In genomic region chr12:46208370-46208769, GRCh38 we compare ENCODE assay signal across 15 cellular contexts.
DNase-seq lines count a peak whose midpoint lies in the region; ATAC-seq, FAIRE-seq and TF ChIP-seq lines count a peak whose summit lies in the region.
"Had no signal": no experiment of that assay in that cellular context is flagged by ENCODE, and none has a peak within 500 bp of the region (broad histone marks: within the 10 kb centered on the region; RNA-seq: fewer than 3 reads in every experiment).

No MANE protein-coding gene starts in this region.

- TF ChIP-seq POLR2A in GM12891 (IDR thresholded peaks at IDR 0.05; ENCODE audit: low read depth, low read length) = no peak

- no peak for FAIRE-seq in GM12891 (lab: Jason Lieb, UNC)
- FAIRE-seq: colon, HTR-8/SVneo had no signal

- H2AFZ ChIP-seq in Karpas-422 (ENCODE audit: low read length) = no peak overlapping the region

- H3K9me3 Mint-ChIP-seq in activated CD4-positive, alpha-beta T cell treated with anti-CD3 and anti-CD28 coated beads for 36 hours (ENCODE audit: low read depth) = no peaks in the 10 kb centered on the region
- H3K9me3 Mint-ChIP-seq in activated CD4-positive, alpha-beta T cell treated with anti-CD3 and anti-CD28 coated beads, Interleukin-2, amount 10 ng/mL, durations not matched to agents 24 days and 14 days = no peaks in the 10 kb centered on the region
- H3K9me3 Mint-ChIP-seq in activated naive CD8-positive, alpha-beta T cell treated with anti-CD3 and anti-CD28 coated beads, Interleukin-2, amount 50 U/mL, for 24 hours = no peaks in the 10 kb centered on the region

- POLR2A ChIA-PET in activated CD4-positive, alpha-beta T cell treated with anti-CD3 and anti-CD28 coated beads for 36 hours (lab: Charles Lee) = interaction anchor here (0.9 kb wide), 1 partner anchor 62 kb away, joined by 7 read pairs; no protein-coding TSS in a partner anchor

- H3K9me3 ChIP-seq in Karpas-422 (ENCODE audit: low read length) = no peaks in the 10 kb centered on the region
- H3K9me3 ChIP-seq: thyroid gland had no signal

- H3K36me3 Mint-ChIP-seq in activated CD4-positive, alpha-beta T cell treated with anti-CD3 and anti-CD28 coated beads for 36 hours (ENCODE audit: low read depth) = peaks cover 82% of the 10 kb centered on the region
- peaks cover 75% of the 10 kb centered on the region for H3K36me3 Mint-ChIP-seq in activated CD4-positive, alpha-beta T cell treated with anti-CD3 and anti-CD28 coated beads, Interleukin-2, amount 10 ng/mL, durations not matched to agents 24 days and 14 days (ENCODE audit: low read depth)
- peaks cover 92% of the 10 kb centered on the region for H3K36me3 Mint-ChIP-seq in activated naive CD8-positive, alpha-beta T cell treated with anti-CD3 and anti-CD28 coated beads, Interleukin-2, amount 50 U/mL, for 24 hours (ENCODE audit: low read depth)

- no peaks in the 10 kb centered on the region for H3K27me3 Mint-ChIP-seq in activated CD4-positive, alpha-beta T cell treated with anti-CD3 and anti-CD28 coated beads for 36 hours
- H3K27me3 Mint-ChIP-seq in activated CD4-positive, alpha-beta T cell treated with anti-CD3 and anti-CD28 coated beads, Interleukin-2, amount 10 ng/mL, durations not matched to agents 24 days and 14 days = no peaks in the 10 kb centered on the region
- H3K27me3 Mint-ChIP-seq in activated naive CD8-positive, alpha-beta T cell treated with anti-CD3 and anti-CD28 coated beads, Interleukin-2, amount 50 U/mL, for 24 hours = no peaks in the 10 kb centered on the region

- peaks cover 63% of the 10 kb centered on the region for H3K4me1 Mint-ChIP-seq in activated CD4-positive, alpha-beta T cell treated with anti-CD3 and anti-CD28 coated beads for 36 hours
- H3K4me1 Mint-ChIP-seq in activated CD4-positive, alpha-beta T cell treated with anti-CD3 and anti-CD28 coated beads, Interleukin-2, amount 10 ng/mL, durations not matched to agents 24 days and 14 days = peaks cover 56% of the 10 kb centered on the region
- H3K4me1 Mint-ChIP-seq in activated naive CD8-positive, alpha-beta T cell treated with anti-CD3 and anti-CD28 coated beads, Interleukin-2, amount 50 U/mL, for 24 hours = peaks cover 76% of the 10 kb centered on the region

- intact Hi-C loops in activated CD4-positive, alpha-beta T cell treated with anti-CD3 and anti-CD28 coated beads for 36 hours (cut with DNase I, micrococcal nuclease) = no loop called here
- intact Hi-C loops in activated CD4-positive, alpha-beta T cell treated with anti-CD3 and anti-CD28 coated beads, Interleukin-2, amount 10 ng/mL, durations not matched to agents 24 days and 14 days (cut with micrococcal nuclease) = no loop called here

- no peaks in the 10 kb centered on the region for H3K9me2 ChIP-seq in Karpas-422 (replicated peaks; ENCODE audit: insufficient read depth, low read length)

- peak overlapping the region; percentile 53 for H3K4me2 ChIP-seq in Karpas-422 (ENCODE audit: low read depth, low read length, poor library complexity, severe bottlenecking)

- peaks cover 79% of the 10 kb centered on the region for H3K79me2 ChIP-seq in Karpas-422 (ENCODE audit: low read length)

- no peak for DNase-seq in activated CD4-positive, alpha-beta T cell treated with anti-CD3 and anti-CD28 coated beads for 36 hours
- no peak for DNase-seq in activated CD4-positive, alpha-beta T cell treated with anti-CD3 and anti-CD28 coated beads, Interleukin-2, amount 10 ng/mL, durations not matched to agents 24 days and 14 days
- DNase-seq in Karpas-422 = no peak
- no peak for DNase-seq in activated naive CD8-positive, alpha-beta T cell treated with anti-CD3 and anti-CD28 coated beads, Interleukin-2, amount 50 U/mL, for 24 hours
- DNase-seq in NCI-H2196 (lab: John Stamatoyannopoulos, UW; ENCODE audit: unreplicated experiment) = no peak
- DNase-seq in GM12891 (ENCODE audit: insufficient read length, low spot score) = no peak
- no peak for DNase-seq in amygdala (lab: John Stamatoyannopoulos, UW)
- DNase-seq: NCI-H526 treated with DMSO at 0.1 percent for 48 hours; SHP77 treated with DMSO at 0.1 percent for 48 hours; stimulated activated CD4-positive, alpha-beta T cell treated with anti-CD3 and anti-CD28 coated beads, Interleukin-12 subunit alpha, Interleukin-12 subunit beta, amount 100 ng/mL, for 4 hours; thyroid gland had no signal

- no peaks in the 10 kb centered on the region for H4K20me1 ChIP-seq in Karpas-422 (ENCODE audit: insufficient read depth, low read depth, low read length)

- no peak overlapping the region for H3K4me3 Mint-ChIP-seq in activated CD4-positive, alpha-beta T cell treated with anti-CD3 and anti-CD28 coated beads for 36 hours
- no peak overlapping the region for H3K4me3 Mint-ChIP-seq in activated CD4-positive, alpha-beta T cell treated with anti-CD3 and anti-CD28 coated beads, Interleukin-2, amount 10 ng/mL, durations not matched to agents 24 days and 14 days
- no peak overlapping the region for H3K4me3 Mint-ChIP-seq in activated naive CD8-positive, alpha-beta T cell treated with anti-CD3 and anti-CD28 coated beads, Interleukin-2, amount 50 U/mL, for 24 hours

- H3K27ac ChIP-seq in Karpas-422 (ENCODE audit: low read length) (peak overlapping the region; percentile 80), rectal smooth muscle tissue (ENCODE audit: low read depth, low read length) (peak overlapping the region; percentile 6)
- H3K27ac ChIP-seq: thyroid gland had no signal

- H3K4me1 ChIP-seq in Karpas-422 (ENCODE audit: low read length) = peaks cover 71% of the 10 kb centered on the region
- peaks cover 29% of the 10 kb centered on the region for H3K4me1 ChIP-seq in rectal smooth muscle tissue (ENCODE audit: control insufficient read depth, insufficient read depth, low read length)

- H3K27ac Mint-ChIP-seq in activated CD4-positive, alpha-beta T cell treated with anti-CD3 and anti-CD28 coated beads for 36 hours = peak overlapping the region; percentile 97
- no peak overlapping the region for H3K27ac Mint-ChIP-seq in activated CD4-positive, alpha-beta T cell treated with anti-CD3 and anti-CD28 coated beads, Interleukin-2, amount 10 ng/mL, durations not matched to agents 24 days and 14 days
- H3K27ac Mint-ChIP-seq in activated naive CD8-positive, alpha-beta T cell treated with anti-CD3 and anti-CD28 coated beads, Interleukin-2, amount 50 U/mL, for 24 hours = peak overlapping the region; percentile 97

- no peaks in the 10 kb centered on the region for H3K27me3 ChIP-seq in Karpas-422 (ENCODE audit: low read length)
- H3K27me3 ChIP-seq in rectal smooth muscle tissue (ENCODE audit: control insufficient read depth, insufficient read depth, low read length) = no peaks in the 10 kb centered on the region
- H3K27me3 ChIP-seq: thyroid gland had no signal

- CTCF ChIA-PET in activated CD4-positive, alpha-beta T cell treated with anti-CD3 and anti-CD28 coated beads for 36 hours (lab: Charles Lee) = interaction anchor here (0.6 to 2.1 kb wide), 5 partner anchors 8 to 823 kb away, joined by 3 to 8 read pairs (median 3); partner anchors contain the start of gene SLC38A1

- H3K9ac ChIP-seq in Karpas-422 (ENCODE audit: low read length) = peak overlapping the region; percentile 32; the same call in 1 of the 2 replicates
- no peak overlapping the region for H3K9ac ChIP-seq in rectal smooth muscle tissue (ENCODE audit: low read length)

- peak overlapping the region; percentile 7 for H3K4me3 ChIP-seq in Karpas-422 (ENCODE audit: low read length)
- H3K4me3 ChIP-seq in rectal smooth muscle tissue (ENCODE audit: low read length) = no peak overlapping the region
- H3K4me3 ChIP-seq: thyroid gland had no signal

- no peak for ATAC-seq in activated CD4-positive, alpha-beta T cell treated with anti-CD3 and anti-CD28 coated beads for 36 hours
- ATAC-seq in activated naive CD8-positive, alpha-beta T cell treated with anti-CD3 and anti-CD28 coated beads, Interleukin-2, amount 50 U/mL, for 24 hours = no peak
- ATAC-seq: esophagus mucosa had no signal

- peaks cover 55% of the 10 kb centered on the region for H3K36me3 ChIP-seq in Karpas-422 (ENCODE audit: insufficient read depth, low read length)
- peaks cover 3% of the 10 kb centered on the region for H3K36me3 ChIP-seq in rectal smooth muscle tissue (ENCODE audit: control insufficient read depth, insufficient read depth, low read length)

TF ChIP-seq in GM12891, 5 proteins besides CTCF, POLR2A, EP300 and RAD21:
- no peak for TF ChIP-seq SPI1 (IDR thresholded peaks at IDR 0.05; ENCODE audit: low read depth, low read length)
- TF ChIP-seq POU2F2 (IDR thresholded peaks at IDR 0.05; ENCODE audit: low read depth, low read length) = no peak
- TF ChIP-seq TAF1 (IDR thresholded peaks at IDR 0.05; ENCODE audit: low read depth, low read length) = no peak
- TF ChIP-seq POLR2AphosphoS5 (IDR thresholded peaks at IDR 0.05; ENCODE audit: low read depth, low read length) = no peak
- TF ChIP-seq PAX5 (IDR thresholded peaks at IDR 0.05; ENCODE audit: insufficient read depth, low read length, severe bottlenecking) = no peak
TF ChIP-seq in GM12891: peak in this region for 0.
